In the genomic region with DNA sequence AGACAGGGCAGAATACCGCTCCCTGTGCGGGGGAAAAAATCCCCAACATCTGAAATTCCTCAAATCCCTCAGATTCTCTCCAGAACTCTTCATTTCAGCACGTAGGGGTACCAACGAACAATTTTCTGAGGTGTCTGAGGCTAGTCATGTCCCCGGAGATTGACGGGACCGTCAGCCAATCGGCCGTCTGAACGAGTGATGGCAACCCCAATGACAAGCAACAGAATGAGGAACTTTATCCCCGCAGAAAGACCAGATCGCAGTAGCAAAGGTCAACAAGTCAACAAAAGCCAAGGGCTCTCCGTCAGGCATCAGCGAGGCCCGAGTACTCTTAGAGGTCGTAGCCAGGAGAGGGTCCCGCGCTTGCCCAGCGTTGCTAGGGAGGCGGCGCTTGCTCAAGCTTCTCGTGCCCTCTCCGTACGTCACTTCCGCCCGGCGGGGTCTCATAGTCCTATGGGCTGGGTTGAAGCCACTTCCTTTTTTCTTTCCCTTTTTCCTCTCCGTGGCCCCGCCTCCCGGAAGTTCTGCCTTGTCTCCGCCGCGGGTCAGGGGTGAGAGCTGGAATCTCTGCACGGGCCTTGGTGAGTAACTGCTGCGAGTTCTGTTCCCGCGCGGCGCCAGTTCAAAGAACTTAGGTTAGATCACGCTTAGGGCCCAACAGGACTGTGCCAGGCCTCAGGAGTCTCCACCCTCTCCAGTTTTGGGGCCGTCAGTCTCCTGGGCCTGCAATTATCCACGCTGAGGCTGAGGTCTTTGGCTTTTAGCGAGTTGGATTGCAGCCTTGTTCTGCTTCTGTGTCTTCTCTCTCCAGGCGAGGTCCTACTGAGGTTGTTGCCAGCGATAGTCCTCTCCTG, we compare ENCODE assay signal across 1 cellular context.
A peak's percentile ranks its signal among the peaks of the same experiment; 100 is the strongest.
TF ChIP-seq lines count a peak whose summit lies in the region.

Gene RNF20 (plus strand): TSS at position 520 of the 854 bp plus-strand sequence. CDS start 1,571 bp downstream, outside the sequence.

TF ChIP-seq in K562, 482 proteins besides CTCF, POLR2A, EP300 and RAD21 (continued from another document and continues in another):
- TF ChIP-seq, protein P1, sequence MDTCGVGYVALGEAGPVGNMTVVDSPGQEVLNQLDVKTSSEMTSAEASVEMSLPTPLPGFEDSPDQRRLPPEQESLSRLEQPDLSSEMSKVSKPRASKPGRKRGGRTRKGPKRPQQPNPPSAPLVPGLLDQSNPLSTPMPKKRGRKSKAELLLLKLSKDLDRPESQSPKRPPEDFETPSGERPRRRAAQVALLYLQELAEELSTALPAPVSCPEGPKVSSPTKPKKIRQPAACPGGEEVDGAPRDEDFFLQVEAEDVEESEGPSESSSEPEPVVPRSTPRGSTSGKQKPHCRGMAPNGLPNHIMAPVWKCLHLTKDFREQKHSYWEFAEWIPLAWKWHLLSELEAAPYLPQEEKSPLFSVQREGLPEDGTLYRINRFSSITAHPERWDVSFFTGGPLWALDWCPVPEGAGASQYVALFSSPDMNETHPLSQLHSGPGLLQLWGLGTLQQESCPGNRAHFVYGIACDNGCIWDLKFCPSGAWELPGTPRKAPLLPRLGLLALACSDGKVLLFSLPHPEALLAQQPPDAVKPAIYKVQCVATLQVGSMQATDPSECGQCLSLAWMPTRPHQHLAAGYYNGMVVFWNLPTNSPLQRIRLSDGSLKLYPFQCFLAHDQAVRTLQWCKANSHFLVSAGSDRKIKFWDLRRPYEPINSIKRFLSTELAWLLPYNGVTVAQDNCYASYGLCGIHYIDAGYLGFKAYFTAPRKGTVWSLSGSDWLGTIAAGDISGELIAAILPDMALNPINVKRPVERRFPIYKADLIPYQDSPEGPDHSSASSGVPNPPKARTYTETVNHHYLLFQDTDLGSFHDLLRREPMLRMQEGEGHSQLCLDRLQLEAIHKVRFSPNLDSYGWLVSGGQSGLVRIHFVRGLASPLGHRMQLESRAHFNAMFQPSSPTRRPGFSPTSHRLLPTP (IDR thresholded peaks at IDR 0.05; ENCODE audit: borderline replicate concordance, extremely low read depth, insufficient read length): no peak
- TF ChIP-seq ZBTB11 (CRISPR knock-in tag; IDR thresholded peaks at IDR 0.05): peak in 1 of 3 experiments; percentile 83; a peak in 2 of 6 replicates
- peak; percentile 77 for TF ChIP-seq SAP30 (IDR thresholded peaks at IDR 0.05; ENCODE audit: borderline replicate concordance, insufficient read depth, low read depth, low read length, poor library complexity, severe bottlenecking)
- peak; percentile 97 for TF ChIP-seq ELF1 (tag; IDR thresholded peaks at IDR 0.05)
- 0 out of 2 replicates have a peak, but pooled peaks have one; percentile 36 for TF ChIP-seq FOXP4 (CRISPR knock-in tag; IDR thresholded peaks at IDR 0.05; ENCODE audit: borderline replicate concordance)
- TF ChIP-seq, protein P2, sequence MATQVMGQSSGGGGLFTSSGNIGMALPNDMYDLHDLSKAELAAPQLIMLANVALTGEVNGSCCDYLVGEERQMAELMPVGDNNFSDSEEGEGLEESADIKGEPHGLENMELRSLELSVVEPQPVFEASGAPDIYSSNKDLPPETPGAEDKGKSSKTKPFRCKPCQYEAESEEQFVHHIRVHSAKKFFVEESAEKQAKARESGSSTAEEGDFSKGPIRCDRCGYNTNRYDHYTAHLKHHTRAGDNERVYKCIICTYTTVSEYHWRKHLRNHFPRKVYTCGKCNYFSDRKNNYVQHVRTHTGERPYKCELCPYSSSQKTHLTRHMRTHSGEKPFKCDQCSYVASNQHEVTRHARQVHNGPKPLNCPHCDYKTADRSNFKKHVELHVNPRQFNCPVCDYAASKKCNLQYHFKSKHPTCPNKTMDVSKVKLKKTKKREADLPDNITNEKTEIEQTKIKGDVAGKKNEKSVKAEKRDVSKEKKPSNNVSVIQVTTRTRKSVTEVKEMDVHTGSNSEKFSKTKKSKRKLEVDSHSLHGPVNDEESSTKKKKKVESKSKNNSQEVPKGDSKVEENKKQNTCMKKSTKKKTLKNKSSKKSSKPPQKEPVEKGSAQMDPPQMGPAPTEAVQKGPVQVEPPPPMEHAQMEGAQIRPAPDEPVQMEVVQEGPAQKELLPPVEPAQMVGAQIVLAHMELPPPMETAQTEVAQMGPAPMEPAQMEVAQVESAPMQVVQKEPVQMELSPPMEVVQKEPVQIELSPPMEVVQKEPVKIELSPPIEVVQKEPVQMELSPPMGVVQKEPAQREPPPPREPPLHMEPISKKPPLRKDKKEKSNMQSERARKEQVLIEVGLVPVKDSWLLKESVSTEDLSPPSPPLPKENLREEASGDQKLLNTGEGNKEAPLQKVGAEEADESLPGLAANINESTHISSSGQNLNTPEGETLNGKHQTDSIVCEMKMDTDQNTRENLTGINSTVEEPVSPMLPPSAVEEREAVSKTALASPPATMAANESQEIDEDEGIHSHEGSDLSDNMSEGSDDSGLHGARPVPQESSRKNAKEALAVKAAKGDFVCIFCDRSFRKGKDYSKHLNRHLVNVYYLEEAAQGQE (CRISPR knock-in tag; IDR thresholded peaks at IDR 0.05; ENCODE audit: low read depth): no peak
- peak; percentile 89 for TF ChIP-seq PHF20 (IDR thresholded peaks at IDR 0.05; ENCODE audit: partially characterized antibody)
- TF ChIP-seq ZNF12 (CRISPR knock-in tag; IDR thresholded peaks at IDR 0.05): no peak; the same call in 1 of the 2 replicates
- peak in 1 of 2 experiments; percentile 65 for TF ChIP-seq E2F6 (IDR thresholded peaks at IDR 0.05; ENCODE audit: borderline replicate concordance in 1 of 2, extremely low read depth in 1 of 2, insufficient read depth in 1 of 2, insufficient read length in 1 of 2, low read depth in 1 of 2, low read length in 1 of 2, poor library complexity in 1 of 2, severe bottlenecking in 1 of 2)
- no peak for TF ChIP-seq ZNF347 (CRISPR knock-in tag; IDR thresholded peaks at IDR 0.05; ENCODE audit: low read depth)
- TF ChIP-seq ASH1L (IDR thresholded peaks at IDR 0.05; ENCODE audit: borderline replicate concordance, low read depth, partially characterized antibody): peak; percentile 80
- TF ChIP-seq NR2C2 (CRISPR knock-in tag; IDR thresholded peaks at IDR 0.05): peak; percentile 87
- TF ChIP-seq NR2C2 (tag; IDR thresholded peaks at IDR 0.05): peak; percentile 99
- TF ChIP-seq, protein P3, sequence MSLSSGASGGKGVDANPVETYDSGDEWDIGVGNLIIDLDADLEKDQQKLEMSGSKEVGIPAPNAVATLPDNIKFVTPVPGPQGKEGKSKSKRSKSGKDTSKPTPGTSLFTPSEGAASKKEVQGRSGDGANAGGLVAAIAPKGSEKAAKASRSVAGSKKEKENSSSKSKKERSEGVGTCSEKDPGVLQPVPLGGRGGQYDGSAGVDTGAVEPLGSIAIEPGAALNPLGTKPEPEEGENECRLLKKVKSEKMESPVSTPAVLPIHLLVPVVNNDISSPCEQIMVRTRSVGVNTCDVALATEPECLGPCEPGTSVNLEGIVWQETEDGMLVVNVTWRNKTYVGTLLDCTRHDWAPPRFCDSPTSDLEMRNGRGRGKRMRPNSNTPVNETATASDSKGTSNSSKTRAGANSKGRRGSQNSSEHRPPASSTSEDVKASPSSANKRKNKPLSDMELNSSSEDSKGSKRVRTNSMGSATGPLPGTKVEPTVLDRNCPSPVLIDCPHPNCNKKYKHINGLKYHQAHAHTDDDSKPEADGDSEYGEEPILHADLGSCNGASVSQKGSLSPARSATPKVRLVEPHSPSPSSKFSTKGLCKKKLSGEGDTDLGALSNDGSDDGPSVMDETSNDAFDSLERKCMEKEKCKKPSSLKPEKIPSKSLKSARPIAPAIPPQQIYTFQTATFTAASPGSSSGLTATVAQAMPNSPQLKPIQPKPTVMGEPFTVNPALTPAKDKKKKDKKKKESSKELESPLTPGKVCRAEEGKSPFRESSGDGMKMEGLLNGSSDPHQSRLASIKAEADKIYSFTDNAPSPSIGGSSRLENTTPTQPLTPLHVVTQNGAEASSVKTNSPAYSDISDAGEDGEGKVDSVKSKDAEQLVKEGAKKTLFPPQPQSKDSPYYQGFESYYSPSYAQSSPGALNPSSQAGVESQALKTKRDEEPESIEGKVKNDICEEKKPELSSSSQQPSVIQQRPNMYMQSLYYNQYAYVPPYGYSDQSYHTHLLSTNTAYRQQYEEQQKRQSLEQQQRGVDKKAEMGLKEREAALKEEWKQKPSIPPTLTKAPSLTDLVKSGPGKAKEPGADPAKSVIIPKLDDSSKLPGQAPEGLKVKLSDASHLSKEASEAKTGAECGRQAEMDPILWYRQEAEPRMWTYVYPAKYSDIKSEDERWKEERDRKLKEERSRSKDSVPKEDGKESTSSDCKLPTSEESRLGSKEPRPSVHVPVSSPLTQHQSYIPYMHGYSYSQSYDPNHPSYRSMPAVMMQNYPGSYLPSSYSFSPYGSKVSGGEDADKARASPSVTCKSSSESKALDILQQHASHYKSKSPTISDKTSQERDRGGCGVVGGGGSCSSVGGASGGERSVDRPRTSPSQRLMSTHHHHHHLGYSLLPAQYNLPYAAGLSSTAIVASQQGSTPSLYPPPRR (CRISPR knock-in tag; IDR thresholded peaks at IDR 0.05; ENCODE audit: borderline replicate concordance): no peak
- TF ChIP-seq, protein P4, sequence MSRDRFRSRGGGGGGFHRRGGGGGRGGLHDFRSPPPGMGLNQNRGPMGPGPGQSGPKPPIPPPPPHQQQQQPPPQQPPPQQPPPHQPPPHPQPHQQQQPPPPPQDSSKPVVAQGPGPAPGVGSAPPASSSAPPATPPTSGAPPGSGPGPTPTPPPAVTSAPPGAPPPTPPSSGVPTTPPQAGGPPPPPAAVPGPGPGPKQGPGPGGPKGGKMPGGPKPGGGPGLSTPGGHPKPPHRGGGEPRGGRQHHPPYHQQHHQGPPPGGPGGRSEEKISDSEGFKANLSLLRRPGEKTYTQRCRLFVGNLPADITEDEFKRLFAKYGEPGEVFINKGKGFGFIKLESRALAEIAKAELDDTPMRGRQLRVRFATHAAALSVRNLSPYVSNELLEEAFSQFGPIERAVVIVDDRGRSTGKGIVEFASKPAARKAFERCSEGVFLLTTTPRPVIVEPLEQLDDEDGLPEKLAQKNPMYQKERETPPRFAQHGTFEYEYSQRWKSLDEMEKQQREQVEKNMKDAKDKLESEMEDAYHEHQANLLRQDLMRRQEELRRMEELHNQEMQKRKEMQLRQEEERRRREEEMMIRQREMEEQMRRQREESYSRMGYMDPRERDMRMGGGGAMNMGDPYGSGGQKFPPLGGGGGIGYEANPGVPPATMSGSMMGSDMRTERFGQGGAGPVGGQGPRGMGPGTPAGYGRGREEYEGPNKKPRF (IDR thresholded peaks at IDR 0.05; ENCODE audit: low read depth, low read length): no peak
- TF ChIP-seq ZKSCAN1 (IDR thresholded peaks at IDR 0.05; ENCODE audit: low read depth, low read length): no peak
- no peak for TF ChIP-seq POU5F1 (IDR thresholded peaks at IDR 0.05; ENCODE audit: borderline replicate concordance, low read depth, low read length, partially characterized antibody)
- TF ChIP-seq ZNF57 (CRISPR knock-in tag; IDR thresholded peaks at IDR 0.05): no peak
- no peak for TF ChIP-seq ZNF280B (CRISPR knock-in tag; IDR thresholded peaks at IDR 0.05)
